In genomic region chr20:48923149-48923718, GRCh38 we compare ENCODE assay signal across 9 cellular contexts. TPM values are rescaled to one million over a fixed set of nuclear protein-coding genes. Genes with fewer than 3 reads are reported as not detected.
DNase-seq lines count a peak whose midpoint lies in the region; ATAC-seq lines count a peak whose summit lies in the region.
"Had no signal": no experiment of that assay in that cellular context is flagged by ENCODE, and none has a peak within 500 bp of the region (broad histone marks: within the 10 kb centered on the region; RNA-seq: fewer than 3 reads in every experiment).

No MANE protein-coding gene starts in this region.

- H3K27ac Mint-ChIP-seq in activated CD4-positive, alpha-beta T cell treated with anti-CD3 and anti-CD28 coated beads, Interleukin-2, amount 10 ng/mL, durations not matched to agents 24 days and 14 days, result peak overlapping the region; percentile 35
- peak overlapping the region; percentile 88 for H3K27ac Mint-ChIP-seq in activated CD4-positive, alpha-beta memory T cell treated with anti-CD3 and anti-CD28 coated beads for 36 hours
- peak overlapping the region; percentile 92 for H3K27ac Mint-ChIP-seq in stimulated activated memory B cell treated with anti-CD40 and anti-IgM and Interleukin-4, amounts not matched to agents 10 μg/mL and 1 μg/mL and 100 μg/mL, for 72 hours

- POLR2A ChIA-PET in activated CD4-positive, alpha-beta memory T cell treated with anti-CD3 and anti-CD28 coated beads for 36 hours (lab: Charles Lee), result interaction anchor here (1.2 kb wide), 1 partner anchor 98 kb away, joined by 3 read pairs; no protein-coding TSS in a partner anchor

- CTCF ChIA-PET in activated CD4-positive, alpha-beta memory T cell treated with anti-CD3 and anti-CD28 coated beads for 36 hours (lab: Charles Lee), result interaction anchor here (1.5 to 2.0 kb wide), 2 partner anchors 266 to 303 kb away, joined by 7 to 11 read pairs; no protein-coding TSS in a partner anchor

- intact Hi-C loops in activated CD4-positive, alpha-beta T cell treated with anti-CD3 and anti-CD28 coated beads, Interleukin-2, amount 10 ng/mL, durations not matched to agents 24 days and 14 days (cut with micrococcal nuclease), result loop anchor here (5.0 kb wide), 3 partner anchors 76 to 1426 kb away; partner anchors contain the start of gene PREX1
- intact Hi-C loops in activated CD4-positive, alpha-beta memory T cell treated with anti-CD3 and anti-CD28 coated beads for 36 hours (cut with micrococcal nuclease), result loop anchor here (5.0 kb wide), 3 partner anchors 96 to 354 kb away; partner anchors contain the start of genes CSE1L, PREX1 and ZNFX1
- intact Hi-C loops in left ventricle myocardium superior (cut with micrococcal nuclease), result no loop called here

- no peak for DNase-seq in activated CD4-positive, alpha-beta T cell treated with anti-CD3 and anti-CD28 coated beads, Interleukin-2, amount 10 ng/mL, durations not matched to agents 24 days and 14 days
- no peak for DNase-seq in activated CD4-positive, alpha-beta T cell treated with anti-CD3 and anti-CD28 coated beads, Interleukin-2, amount 50 U/mL, for 4 hours
- no peak for DNase-seq in activated CD4-positive, alpha-beta memory T cell treated with anti-CD3 and anti-CD28 coated beads for 36 hours
- no peak for DNase-seq in left ventricle myocardium superior
- no peak for DNase-seq in NCI-H345 treated with DMSO at 0.1 percent for 48 hours (lab: John Stamatoyannopoulos, UW; ENCODE audit: unreplicated experiment)
- no peak for DNase-seq in NCI-H82 (lab: John Stamatoyannopoulos, UW)
- DNase-seq: T-helper 9 cell had no signal

- no peaks in the 10 kb centered on the region for H3K9me3 Mint-ChIP-seq in activated CD4-positive, alpha-beta T cell treated with anti-CD3 and anti-CD28 coated beads, Interleukin-2, amount 10 ng/mL, durations not matched to agents 24 days and 14 days
- H3K9me3 Mint-ChIP-seq in activated CD4-positive, alpha-beta memory T cell treated with anti-CD3 and anti-CD28 coated beads for 36 hours, result no peaks in the 10 kb centered on the region
- H3K9me3 Mint-ChIP-seq in stimulated activated memory B cell treated with anti-CD40 and anti-IgM and Interleukin-4, amounts not matched to agents 10 μg/mL and 1 μg/mL and 100 μg/mL, for 72 hours, result no peaks in the 10 kb centered on the region

- no peaks in the 10 kb centered on the region for H3K27me3 Mint-ChIP-seq in activated CD4-positive, alpha-beta T cell treated with anti-CD3 and anti-CD28 coated beads, Interleukin-2, amount 10 ng/mL, durations not matched to agents 24 days and 14 days
- no peaks in the 10 kb centered on the region for H3K27me3 Mint-ChIP-seq in activated CD4-positive, alpha-beta memory T cell treated with anti-CD3 and anti-CD28 coated beads for 36 hours
- no peaks in the 10 kb centered on the region for H3K27me3 Mint-ChIP-seq in stimulated activated memory B cell treated with anti-CD40 and anti-IgM and Interleukin-4, amounts not matched to agents 10 μg/mL and 1 μg/mL and 100 μg/mL, for 72 hours

- ATAC-seq in left ventricle myocardium superior (peak; percentile 25), HG03095 (IDR thresholded peaks at IDR 0.05; ENCODE audit: unreplicated experiment) (no peak)
- ATAC-seq in stimulated activated memory B cell treated with anti-CD40 and anti-IgM and Interleukin-4, amounts not matched to agents 10 μg/mL and 1 μg/mL and 100 μg/mL, for 72 hours, result no peak

- H3K4me1 Mint-ChIP-seq in activated CD4-positive, alpha-beta T cell treated with anti-CD3 and anti-CD28 coated beads, Interleukin-2, amount 10 ng/mL, durations not matched to agents 24 days and 14 days, result peaks cover 42% of the 10 kb centered on the region
- H3K4me1 Mint-ChIP-seq in activated CD4-positive, alpha-beta memory T cell treated with anti-CD3 and anti-CD28 coated beads for 36 hours (ENCODE audit: low read depth), result peaks cover 56% of the 10 kb centered on the region
- H3K4me1 Mint-ChIP-seq in stimulated activated memory B cell treated with anti-CD40 and anti-IgM and Interleukin-4, amounts not matched to agents 10 μg/mL and 1 μg/mL and 100 μg/mL, for 72 hours, result peaks cover 65% of the 10 kb centered on the region

- H3K4me3 Mint-ChIP-seq in activated CD4-positive, alpha-beta T cell treated with anti-CD3 and anti-CD28 coated beads, Interleukin-2, amount 10 ng/mL, durations not matched to agents 24 days and 14 days, result peak overlapping the region; percentile 42
- peak overlapping the region; percentile 88 for H3K4me3 Mint-ChIP-seq in activated CD4-positive, alpha-beta memory T cell treated with anti-CD3 and anti-CD28 coated beads for 36 hours
- peak overlapping the region; percentile 98 for H3K4me3 Mint-ChIP-seq in stimulated activated memory B cell treated with anti-CD40 and anti-IgM and Interleukin-4, amounts not matched to agents 10 μg/mL and 1 μg/mL and 100 μg/mL, for 72 hours

- peaks cover 4% of the 10 kb centered on the region for H3K36me3 Mint-ChIP-seq in activated CD4-positive, alpha-beta T cell treated with anti-CD3 and anti-CD28 coated beads, Interleukin-2, amount 10 ng/mL, durations not matched to agents 24 days and 14 days (ENCODE audit: low read depth)
- peaks cover 4% of the 10 kb centered on the region for H3K36me3 Mint-ChIP-seq in activated CD4-positive, alpha-beta memory T cell treated with anti-CD3 and anti-CD28 coated beads for 36 hours
- H3K36me3 Mint-ChIP-seq in stimulated activated memory B cell treated with anti-CD40 and anti-IgM and Interleukin-4, amounts not matched to agents 10 μg/mL and 1 μg/mL and 100 μg/mL, for 72 hours, result peaks cover 12% of the 10 kb centered on the region

RNA-seq across cellular contexts. Expression of gene ARFGEF2, which starts 1.7 kb away (rescaled TPM):
- 28.0 and 30.9 TPM in 2 replicates for total RNA-seq in activated CD4-positive, alpha-beta T cell treated with anti-CD3 and anti-CD28 coated beads, Interleukin-2, amount 10 ng/mL, durations not matched to agents 24 days and 14 days
- total RNA-seq in activated CD4-positive, alpha-beta memory T cell treated with anti-CD3 and anti-CD28 coated beads for 36 hours, result 10 to 100 TPM; 21.9 to 22.1 TPM
- total RNA-seq in left ventricle myocardium superior, result 44.9 TPM

Comparison
In these comparisons a context has a peak if more than half of its experiments do, and no peak if none do; other contexts are left out.
1. H3K27ac Mint-ChIP-seq: peak in every context shown above with its lines; median percentile 92 in stimulated activated memory B cell treated with anti-CD40 and anti-IgM and Interleukin-4, amounts not matched to agents 10 μg/mL and 1 μg/mL and 100 μg/mL, for 72 hours; 88 in activated CD4-positive, alpha-beta memory T cell treated with anti-CD3 and anti-CD28 coated beads for 36 hours; 35 in activated CD4-positive, alpha-beta T cell treated with anti-CD3 and anti-CD28 coated beads, Interleukin-2, amount 10 ng/mL, durations not matched to agents 24 days and 14 days.
2. H3K4me3 Mint-ChIP-seq: peak in every context shown above with its lines; median percentile 98 in stimulated activated memory B cell treated with anti-CD40 and anti-IgM and Interleukin-4, amounts not matched to agents 10 μg/mL and 1 μg/mL and 100 μg/mL, for 72 hours; 88 in activated CD4-positive, alpha-beta memory T cell treated with anti-CD3 and anti-CD28 coated beads for 36 hours; 42 in activated CD4-positive, alpha-beta T cell treated with anti-CD3 and anti-CD28 coated beads, Interleukin-2, amount 10 ng/mL, durations not matched to agents 24 days and 14 days.